ENCODE assay signal across 8 cellular contexts in genomic region chr5:56910123-56910951, GRCh38. TPM values are rescaled to one million over a fixed set of nuclear protein-coding genes. Genes with fewer than 3 reads are reported as not detected.
DNase-seq lines count a peak whose midpoint lies in the region; ATAC-seq and TF ChIP-seq lines count a peak whose summit lies in the region.

No MANE protein-coding gene starts in this region.

- no peaks in the 10 kb centered on the region for H3K27me3 Mint-ChIP-seq in Caco-2 (ENCODE audit: insufficient read depth, unreplicated experiment)

- WGBS in spleen, 5 donors: 1 to 3% (median 2%) methylated on average over 32 of the region's 32 CpGs

- DNase-seq in Caco-2 (peak in 1 of 2 experiments; percentile 54), astrocyte of the cerebellum (ENCODE audit: low read depth) (no peak), spleen (peak; percentile 88), germinal center (ENCODE audit: low spot score) (no peak)

- peak overlapping the region; percentile 99 for H3K9ac ChIP-seq in iPS-18a (ENCODE audit: low read length)

- H3K36me3 ChIP-seq in Caco-2 (ENCODE audit: control insufficient read depth, insufficient read depth, low read length): no peaks in the 10 kb centered on the region
- H3K36me3 ChIP-seq in iPS-18a (ENCODE audit: control insufficient read depth, low read depth, low read length): no peaks in the 10 kb centered on the region
- H3K36me3 ChIP-seq in spleen: peaks cover 0 to 7% (median 0%) of the 10 kb centered on the region in 6 donors

- POLR2A ChIA-PET in Caco-2 (lab: Charles Lee): interaction anchor here (0.7 to 2.6 kb wide), 8 partner anchors 8 to 463 kb away, joined by 3 to 22 read pairs (median 4); partner anchors contain the start of gene GPBP1

- no peaks in the 10 kb centered on the region for H3K27me3 ChIP-seq in Caco-2 (replicated peaks; ENCODE audit: control insufficient read depth, insufficient read depth, low read length)
- no peaks in the 10 kb centered on the region for H3K27me3 ChIP-seq in iPS-18a (ENCODE audit: control insufficient read depth, insufficient read depth, low read length)
- H3K27me3 ChIP-seq in spleen (replicated peaks in 1 of 7): no peaks in the 10 kb centered on the region

- peaks cover 7% of the 10 kb centered on the region for H3K36me3 Mint-ChIP-seq in Caco-2 (ENCODE audit: insufficient read depth, unreplicated experiment)

- BruUV-seq in Caco-2 (replicated peaks; lab: Mats Ljungman, UMichigan): TSS peak; percentile 66

- no peaks in the 10 kb centered on the region for H3K9me3 Mint-ChIP-seq in Caco-2 (ENCODE audit: unreplicated experiment)

- ATAC-seq in GM19438 (IDR thresholded peaks at IDR 0.05; ENCODE audit: low read depth, unreplicated experiment) (peak; percentile 23), HG03457 (IDR thresholded peaks at IDR 0.05; ENCODE audit: unreplicated experiment) (peak; percentile 22)

- peak overlapping the region; percentile 94 for H3K27ac Mint-ChIP-seq in Caco-2 (ENCODE audit: unreplicated experiment)

- TF ChIP-seq CTCF in Caco-2 (IDR thresholded peaks at IDR 0.05; ENCODE audit: insufficient read depth in 1 of 2, low read depth in 1 of 2, low read length in 1 of 2, severe bottlenecking in 1 of 2, unreplicated experiment in 1 of 2): no peak
- TF ChIP-seq CTCF in astrocyte of the cerebellum (IDR thresholded peaks at IDR 0.05; ENCODE audit: low read depth, low read length, missing control alignments): no peak
- peak in 2 of 11 experiments; percentile 7 to 9 for TF ChIP-seq CTCF in spleen (IDR thresholded peaks at IDR 0.05 in 8 of 11, conservative IDR thresholded peaks at IDR 0.05 in 3 of 11)

- H3K4me3 ChIP-seq in Caco-2 (ENCODE audit: low read depth, low read length) (peak overlapping the region; percentile 71), astrocyte of the cerebellum (ENCODE audit: low read depth, low read length) (peak overlapping the region; percentile 61), iPS-18a (ENCODE audit: low read length) (peak overlapping the region; percentile 96), spleen (peak overlapping the region; percentile 44 to 83 (median 65))

- in situ Hi-C loops in astrocyte of the cerebellum (cut with HindIII; ENCODE audit: low sequenced_read_pairs): loop anchor here (25.0 kb wide), 1 partner anchor 352 kb away; no protein-coding TSS in a partner anchor

- CTCF ChIA-PET in Caco-2 (lab: Charles Lee): interaction anchor here (0.9 to 2.6 kb wide), 7 partner anchors 8 to 640 kb away, joined by 3 to 8 read pairs (median 5); no protein-coding TSS in a partner anchor

- no peaks in the 10 kb centered on the region for H3K4me1 Mint-ChIP-seq in Caco-2 (ENCODE audit: low read depth, unreplicated experiment)

- intact Hi-C loops in Caco-2 (cut with micrococcal nuclease; ENCODE audit: unreplicated experiment): loop anchor here (1.0 kb wide), 1 partner anchor 8 kb away; no protein-coding TSS in a partner anchor
- intact Hi-C loops in spleen (cut with DNase I; ENCODE audit: low total_unique reads): no loop called here

- H3K27ac ChIP-seq in iPS-18a (ENCODE audit: low read length) (peak overlapping the region; percentile 100), spleen (peak overlapping the region; percentile 89 to 98 (median 96))

- no peaks in the 10 kb centered on the region for H3K9me3 ChIP-seq in Caco-2
- H3K9me3 ChIP-seq in iPS-18a (ENCODE audit: control insufficient read depth, low read depth, low read length): no peaks in the 10 kb centered on the region
- H3K9me3 ChIP-seq in spleen: no peaks in the 10 kb centered on the region

- H3K4me3 Mint-ChIP-seq in Caco-2 (ENCODE audit: unreplicated experiment): peak overlapping the region; percentile 96

- no peaks in the 10 kb centered on the region for H3K4me1 ChIP-seq in Caco-2
- peaks cover 8% of the 10 kb centered on the region for H3K4me1 ChIP-seq in iPS-18a (ENCODE audit: control insufficient read depth, low read depth, low read length)
- peaks cover 8 to 24% (median 19%) of the 10 kb centered on the region in 6 donors for H3K4me1 ChIP-seq in spleen

- peak in 2 of 3 donors; percentile 57 to 59 for TF ChIP-seq POLR2A in spleen (IDR thresholded peaks at IDR 0.05)

TF ChIP-seq in PFSK-1, 5 proteins besides CTCF, POLR2A, EP300 and RAD21:
- TF ChIP-seq POLR2AphosphoS5 (IDR thresholded peaks at IDR 0.05; ENCODE audit: low read depth, low read length) (peak; percentile 96; the same call in 1 of the 2 replicates), SIN3A (IDR thresholded peaks at IDR 0.05; ENCODE audit: borderline replicate concordance, insufficient read depth, low read length) (0 out of 2 replicates have a peak, but pooled peaks have one; percentile 53), REST (IDR thresholded peaks at IDR 0.05; ENCODE audit: insufficient read depth in 1 of 2, low read depth in 2 of 2, low read length in 2 of 2) (no peak)

RNA-seq across cellular contexts. Expression of gene SETD9, which starts 0.9 kb away (rescaled TPM):
- total RNA-seq in Caco-2 (2022) (10.5 and 13.1 TPM in 2 replicates), spleen (1 to 10 TPM; 5.6 to 6.2 (median 6.1) TPM)
- polyA plus RNA-seq in PFSK-1 (2012; ENCODE audit: insufficient read length, low read depth): 6.4 TPM
- polyA plus RNA-seq in spleen: 1 to 10 TPM; 3.7 to 5.9 (median 4.3) TPM

RNA-seq across cellular contexts. Expression of gene MIER3, which starts 41.6 kb away (rescaled TPM):
- 52.7 and 54.0 TPM in 2 replicates for total RNA-seq in Caco-2 (2022)
- 5.0 TPM for polyA plus RNA-seq in PFSK-1 (2012; ENCODE audit: insufficient read length, low read depth)
- 10 to 100 TPM; 12.8 to 24.6 (median 18.4) TPM for total RNA-seq in spleen
- polyA plus RNA-seq in spleen: 1 to 10 TPM; 5.3 to 6.2 (median 6.0) TPM
